ENCODE assay signal across 14 cellular contexts in the genomic region with DNA sequence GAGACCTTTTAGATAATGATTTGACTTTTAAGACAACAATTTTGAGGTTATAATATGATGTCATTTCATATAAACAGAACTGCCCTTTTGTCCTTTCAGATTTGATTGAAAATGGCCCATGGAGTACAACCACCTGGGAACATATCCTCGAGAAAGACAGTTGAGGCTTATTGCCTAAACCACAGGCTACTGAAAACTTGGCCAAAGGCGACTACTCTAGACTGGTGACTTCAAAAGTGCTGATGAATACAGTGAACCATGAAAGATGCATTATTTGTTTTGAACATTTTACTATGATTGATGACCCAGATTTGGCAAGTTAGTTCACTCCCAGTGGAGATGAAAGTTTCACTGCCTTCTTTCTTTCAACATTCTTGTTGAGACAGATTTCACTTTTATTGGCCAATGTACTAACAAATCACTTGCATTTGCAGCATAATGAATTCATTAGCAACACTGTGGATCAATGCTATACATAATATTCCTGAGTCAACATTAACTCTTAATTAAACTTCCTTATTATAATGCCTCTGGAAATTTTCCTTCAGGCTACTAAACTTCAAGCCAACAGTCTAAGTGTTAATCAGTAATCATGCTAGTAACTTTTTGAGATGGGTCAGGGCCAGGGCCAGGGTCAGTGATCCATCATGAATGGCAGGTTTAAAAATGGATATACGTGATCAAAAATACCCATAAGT.
DNase-seq lines count a peak whose midpoint lies in the region; ATAC-seq and TF ChIP-seq lines count a peak whose summit lies in the region.
"Had no signal": no experiment of that assay in that cellular context is flagged by ENCODE, and none has a peak within 500 bp of the region (broad histone marks: within the 10 kb centered on the region; RNA-seq: fewer than 3 reads in every experiment).

No MANE protein-coding gene starts in this region.

- H3K27me3 ChIP-seq in thoracic aorta (replicated peaks; ENCODE audit: insufficient read depth): no peaks in the 10 kb centered on the region
- H3K27me3 ChIP-seq in CD4-positive, alpha-beta memory T cell (ENCODE audit: insufficient read depth, low read length): no peaks in the 10 kb centered on the region
- H3K27me3 ChIP-seq: heart right ventricle, stomach had no signal

- peak; percentile 19 for ATAC-seq in thoracic aorta (ENCODE audit: insufficient number of reproducible peaks, low FRiP score, low read depth)
- ATAC-seq: effector memory CD8-positive, alpha-beta T cell had no signal

- peaks cover 0 to 5% (median 0%) of the 10 kb centered on the region in 8 donors for H3K9me3 Mint-ChIP-seq in CD4-positive, alpha-beta memory T cell
- H3K9me3 Mint-ChIP-seq: effector memory CD8-positive, alpha-beta T cell; nephron progenitor cell; T-helper 2 cell treated with Interferon-gamma antibody and Interleukin-4, amounts not matched to agents 5 μg/mL and 100 μg/mL, for 36 hours had no signal

- no peaks in the 10 kb centered on the region for H3K27me3 Mint-ChIP-seq in CD4-positive, alpha-beta memory T cell

- intact Hi-C loops in CD4-positive, alpha-beta memory T cell (cut with micrococcal nuclease): no loop called here

- H3K9ac ChIP-seq in SK-N-MC (ENCODE audit: insufficient read length): no peak overlapping the region

- H3K27ac Mint-ChIP-seq in CD4-positive, alpha-beta memory T cell: peak overlapping the region in 1 of 7 donors; percentile 7
- H3K27ac Mint-ChIP-seq: activated CD4-positive, alpha-beta T cell treated with anti-CD3 and anti-CD28 coated beads, Interleukin-2, amount 10 ng/mL, durations not matched to agents 24 days and 14 days; effector memory CD8-positive, alpha-beta T cell; nephron progenitor cell had no signal

- H3K36me3 Mint-ChIP-seq in CD4-positive, alpha-beta memory T cell: no peaks in the 10 kb centered on the region

- H3K27ac ChIP-seq in HEK293 (ENCODE audit: extremely low read depth, low read depth, low read length) (no peak overlapping the region), SK-N-MC (peak overlapping the region; percentile 43; the same call in 1 of the 2 replicates), thoracic aorta (no peak overlapping the region), substantia nigra (ENCODE audit: low read depth, low read length, poor library complexity, severe bottlenecking) (no peak overlapping the region)
- no peak overlapping the region for H3K27ac ChIP-seq in CD4-positive, alpha-beta memory T cell (ENCODE audit: low read depth, low read length)
- H3K27ac ChIP-seq: heart right ventricle, stomach had no signal

- POLR2A ChIA-PET in HEK293 (lab: Yijun Ruan, JAX): no interaction called here
- POLR2A ChIA-PET in CD4-positive, alpha-beta memory T cell (lab: Charles Lee; ENCODE audit: partially characterized antibody): no interaction called here

- H3K4me3 ChIP-seq in HEK293 (ENCODE audit: low read depth, low read length) (no peak overlapping the region), SK-N-MC (peak overlapping the region; percentile 28; the same call in 1 of the 2 replicates), fibroblast of the aortic adventitia (ENCODE audit: low read depth, low read length) (no peak overlapping the region), thoracic aorta (no peak overlapping the region)
- H3K4me3 ChIP-seq in CD4-positive, alpha-beta memory T cell (ENCODE audit: low read length in 2 of 2): no peak overlapping the region
- H3K4me3 ChIP-seq: heart right ventricle, stomach had no signal

- CTCF ChIA-PET in HEK293 (lab: Yijun Ruan, JAX): no interaction called here
- CTCF ChIA-PET in CD4-positive, alpha-beta memory T cell (lab: Charles Lee; ENCODE audit: partially characterized antibody): interaction anchor here (0.6 to 1.6 kb wide), 2 partner anchors 111 to 168 kb away, joined by 3 to 7 read pairs; no protein-coding TSS in a partner anchor

- no peaks in the 10 kb centered on the region for H3K4me1 Mint-ChIP-seq in CD4-positive, alpha-beta memory T cell

- H3K4me3 Mint-ChIP-seq in CD4-positive, alpha-beta memory T cell: no peak overlapping the region
- H3K4me3 Mint-ChIP-seq: activated CD4-positive, alpha-beta T cell treated with anti-CD3 and anti-CD28 coated beads, Interleukin-2, amount 10 ng/mL, durations not matched to agents 24 days and 14 days; effector memory CD8-positive, alpha-beta T cell; nephron progenitor cell; T-helper 2 cell treated with Interferon-gamma antibody and Interleukin-4, amounts not matched to agents 5 μg/mL and 100 μg/mL, for 36 hours had no signal

- no peaks in the 10 kb centered on the region for H3K9me3 ChIP-seq in HEK293 (ENCODE audit: control insufficient read depth, insufficient read depth, low read depth, low read length)
- no peaks in the 10 kb centered on the region for H3K9me3 ChIP-seq in SK-N-MC (ENCODE audit: low read depth, low read length)
- H3K9me3 ChIP-seq in thoracic aorta: no peaks in the 10 kb centered on the region
- no peaks in the 10 kb centered on the region for H3K9me3 ChIP-seq in CD4-positive, alpha-beta memory T cell (ENCODE audit: control insufficient read depth in 1 of 2, low read length in 2 of 2)
- H3K9me3 ChIP-seq: heart right ventricle, stomach had no signal

- H3K4me1 ChIP-seq in HEK293 (ENCODE audit: control insufficient read depth, insufficient read depth, low read length) (peaks cover 22% of the 10 kb centered on the region), thoracic aorta (ENCODE audit: control insufficient read depth in 1 of 2, low read depth in 2 of 2) (peaks cover 0 to 8% of the 10 kb centered on the region in 2 donors)
- H3K4me1 ChIP-seq in CD4-positive, alpha-beta memory T cell (ENCODE audit: insufficient read depth, low read length): no peaks in the 10 kb centered on the region

- DNase-seq in SK-N-MC (ENCODE audit: low read depth, low spot score): no peak
- DNase-seq in fibroblast of the aortic adventitia (ENCODE audit: low read depth): peak; percentile 65
- DNase-seq in thoracic aorta (ENCODE audit: low spot score): no peak
- DNase-seq in NCI-H1092 treated with DMSO at 0.1 percent for 48 hours (lab: John Stamatoyannopoulos, UW): no peak
- no peak for DNase-seq in substantia nigra (lab: John Stamatoyannopoulos, UW)
- no peak for DNase-seq in CD4-positive, alpha-beta memory T cell
- DNase-seq: activated CD4-positive, alpha-beta T cell treated with anti-CD3 and anti-CD28 coated beads, Interleukin-2, amount 10 ng/mL, durations not matched to agents 24 days and 14 days; effector memory CD8-positive, alpha-beta T cell; heart right ventricle; NCI-H2171; nephron progenitor cell; stomach had no signal

- H3K36me3 ChIP-seq in HEK293 (ENCODE audit: control insufficient read depth in 2 of 2, insufficient read depth in 1 of 2, low read length in 2 of 2) (no peaks in the 10 kb centered on the region), SK-N-MC (ENCODE audit: insufficient read depth, low read length) (no peaks in the 10 kb centered on the region), thoracic aorta (no peaks in the 10 kb centered on the region)
- no peaks in the 10 kb centered on the region for H3K36me3 ChIP-seq in CD4-positive, alpha-beta memory T cell (ENCODE audit: insufficient read depth, low read length)
- H3K36me3 ChIP-seq: stomach had no signal

- TF ChIP-seq CTCF in HEK293 (tag by site-specific recombination; IDR thresholded peaks at IDR 0.05) (no peak), fibroblast of the aortic adventitia (IDR thresholded peaks at IDR 0.05; ENCODE audit: insufficient read depth, low read length) (no peak), thoracic aorta (IDR thresholded peaks at IDR 0.05) (no peak)

TF ChIP-seq in HEK293, 187 proteins besides CTCF, POLR2A, EP300 and RAD21 (continues in another document):
- TF ChIP-seq, protein P1, sequence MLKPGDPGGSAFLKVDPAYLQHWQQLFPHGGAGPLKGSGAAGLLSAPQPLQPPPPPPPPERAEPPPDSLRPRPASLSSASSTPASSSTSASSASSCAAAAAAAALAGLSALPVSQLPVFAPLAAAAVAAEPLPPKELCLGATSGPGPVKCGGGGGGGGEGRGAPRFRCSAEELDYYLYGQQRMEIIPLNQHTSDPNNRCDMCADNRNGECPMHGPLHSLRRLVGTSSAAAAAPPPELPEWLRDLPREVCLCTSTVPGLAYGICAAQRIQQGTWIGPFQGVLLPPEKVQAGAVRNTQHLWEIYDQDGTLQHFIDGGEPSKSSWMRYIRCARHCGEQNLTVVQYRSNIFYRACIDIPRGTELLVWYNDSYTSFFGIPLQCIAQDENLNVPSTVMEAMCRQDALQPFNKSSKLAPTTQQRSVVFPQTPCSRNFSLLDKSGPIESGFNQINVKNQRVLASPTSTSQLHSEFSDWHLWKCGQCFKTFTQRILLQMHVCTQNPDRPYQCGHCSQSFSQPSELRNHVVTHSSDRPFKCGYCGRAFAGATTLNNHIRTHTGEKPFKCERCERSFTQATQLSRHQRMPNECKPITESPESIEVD (tag by site-specific recombination; IDR thresholded peaks at IDR 0.05): peak; percentile 84
- TF ChIP-seq FEZF1 (tag by site-specific recombination; IDR thresholded peaks at IDR 0.05) (peak; percentile 62), ZNF549 (tag by site-specific recombination; IDR thresholded peaks at IDR 0.05) (no peak), TCF7L2 (IDR thresholded peaks at IDR 0.05; ENCODE audit: borderline replicate concordance, low read depth, low read length) (0 out of 2 replicates have a peak, but pooled peaks have one; percentile 34), ZEB2 (tag by site-specific recombination; IDR thresholded peaks at IDR 0.05) (peak; percentile 46; the same call in 1 of the 2 replicates), IKZF3 (tag by site-specific recombination; IDR thresholded peaks at IDR 0.05) (peak; percentile 64; the same call in 1 of the 2 replicates), ZNF2 (tag by site-specific recombination; IDR thresholded peaks at IDR 0.05) (0 out of 2 replicates have a peak, but pooled peaks have one; percentile 47), GFI1B (tag by site-specific recombination; IDR thresholded peaks at IDR 0.05) (peak; percentile 84), ZNF350 (tag by site-specific recombination; IDR thresholded peaks at IDR 0.05) (no peak), GLI2 (tag by site-specific recombination; IDR thresholded peaks at IDR 0.05; ENCODE audit: borderline replicate concordance, low read depth) (0 out of 2 replicates have a peak, but pooled peaks have one; percentile 6), OSR2 (tag by site-specific recombination; IDR thresholded peaks at IDR 0.05) (peak; percentile 89), ZNF629 (tag by site-specific recombination; IDR thresholded peaks at IDR 0.05) (peak; percentile 44; the same call in 1 of the 2 replicates)
